Comparison of ENCODE assay signal across 8 cellular contexts in genomic region chr17:39737761-39738567, GRCh38. TPM values are rescaled to one million over a fixed set of nuclear protein-coding genes. Genes with fewer than 3 reads are reported as not detected.
DNase-seq lines count a peak whose midpoint lies in the region; ATAC-seq and TF ChIP-seq lines count a peak whose summit lies in the region.

GRB7 (plus strand) TSS chr17:39737938; CDS start chr17:39742302, 4,364 bp downstream.

- H3K4me1 ChIP-seq in CD8-positive, alpha-beta T cell (ENCODE audit: insufficient read depth, low read length), result peaks cover 10% of the 10 kb centered on the region
- H3K4me1 ChIP-seq in body of pancreas (peaks cover 45% of the 10 kb centered on the region), upper lobe of right lung (peaks cover 14% of the 10 kb centered on the region), gastroesophageal sphincter (peaks cover 0 to 34% (median 23%) of the 10 kb centered on the region in 3 donors)

- H3K36me3 ChIP-seq in CD8-positive, alpha-beta T cell (ENCODE audit: insufficient read depth, low read length), result no peaks in the 10 kb centered on the region
- H3K36me3 ChIP-seq in body of pancreas (replicated peaks in 1 of 2; ENCODE audit: insufficient read depth in 1 of 2, low read depth in 2 of 2) (peaks cover 2 to 4% of the 10 kb centered on the region in 2 donors), upper lobe of right lung (peaks cover 4% of the 10 kb centered on the region), gastroesophageal sphincter (no peaks in the 10 kb centered on the region)

- ATAC-seq in CD8-positive, alpha-beta T cell, result no peak
- ATAC-seq in body of pancreas (peak; percentile 77), upper lobe of right lung (peak; percentile 75), gastroesophageal sphincter (no peak)

- peak within 1 kb of the TSS; percentile 78 for H3K4me3 Mint-ChIP-seq in CD8-positive, alpha-beta T cell

- peak within 1 kb of the TSS; percentile 38 for H3K27ac Mint-ChIP-seq in CD8-positive, alpha-beta T cell

- H3K4me3 ChIP-seq in CD8-positive, alpha-beta T cell (ENCODE audit: low read depth, low read length), result peak within 1 kb of the TSS; percentile 11
- H3K4me3 ChIP-seq in body of pancreas, result peak within 1 kb of the TSS; percentile 18 to 64
- peak within 1 kb of the TSS; percentile 53 for H3K4me3 ChIP-seq in upper lobe of right lung
- peak within 1 kb of the TSS in 1 of 2 donors; percentile 37 for H3K4me3 ChIP-seq in gastroesophageal sphincter

- DNase-seq in CD8-positive, alpha-beta T cell, result no peak
- DNase-seq in NCI-H146 treated with DMSO at 0.1 percent for 48 hours (lab: John Stamatoyannopoulos, UW; ENCODE audit: unreplicated experiment) (peak; percentile 61), body of pancreas (peak; percentile 93 to 97 (median 94)), upper lobe of right lung (peak; percentile 91), GM10266 (ENCODE audit: extremely low spot score) (no peak)
- DNase-seq in activated CD4-positive, alpha-beta T cell treated with anti-CD3 and anti-CD28 coated beads for 1 hour, result no peak

- H3K27me3 ChIP-seq in CD8-positive, alpha-beta T cell (ENCODE audit: insufficient read depth, low read length), result no peaks in the 10 kb centered on the region
- H3K27me3 ChIP-seq in body of pancreas (no peaks in the 10 kb centered on the region), layer of hippocampus (ENCODE audit: control insufficient read depth, insufficient read depth, low read length) (peaks cover 35% of the 10 kb centered on the region), upper lobe of right lung (peaks cover 32% of the 10 kb centered on the region), gastroesophageal sphincter (peaks cover 76% of the 10 kb centered on the region)

- WGBS in body of pancreas, 2 donors, result 3 to 4% methylated on average over 20 to 34 of the region's 34 CpGs
- WGBS in gastroesophageal sphincter (ENCODE audit: low coverage in 1 of 2), 2 donors, result 7% methylated on average over 3 of the region's 34 CpGs; no CpG with 5 or more reads in 1 of the 2 donors

- TF ChIP-seq CTCF in CD8-positive, alpha-beta T cell (IDR thresholded peaks at IDR 0.05), result no peak
- TF ChIP-seq CTCF in body of pancreas (IDR thresholded peaks at IDR 0.05) (no peak), upper lobe of right lung (IDR thresholded peaks at IDR 0.05) (no peak), GM10266 (IDR thresholded peaks at IDR 0.05; ENCODE audit: control insufficient read depth, insufficient read depth, low read depth, missing control alignments) (no peak), gastroesophageal sphincter (IDR thresholded peaks at IDR 0.05) (no peak)

- peaks cover 8% of the 10 kb centered on the region for H3K4me1 Mint-ChIP-seq in CD8-positive, alpha-beta T cell (ENCODE audit: low read depth)

- no peak for TF ChIP-seq EP300 in gastroesophageal sphincter (IDR thresholded peaks at IDR 0.05)

- H3K9me3 Mint-ChIP-seq in CD8-positive, alpha-beta T cell, result no peaks in the 10 kb centered on the region

- H3K36me3 Mint-ChIP-seq in CD8-positive, alpha-beta T cell, result no peaks in the 10 kb centered on the region

- no peak within 1 kb of the TSS for H3K27ac ChIP-seq in CD8-positive, alpha-beta T cell (ENCODE audit: low read depth, low read length)
- peak within 1 kb of the TSS; percentile 95 to 99 (median 98) for H3K27ac ChIP-seq in body of pancreas
- H3K27ac ChIP-seq in layer of hippocampus (ENCODE audit: low read depth, low read length), result peak within 1 kb of the TSS; percentile 10
- H3K27ac ChIP-seq in upper lobe of right lung, result peak within 1 kb of the TSS; percentile 74
- no peak within 1 kb of the TSS for H3K27ac ChIP-seq in gastroesophageal sphincter

- CTCF ChIA-PET in CD8-positive, alpha-beta T cell (lab: Charles Lee), result interaction anchor here (0.6 kb wide), 1 partner anchor 149 kb away, joined by 3 read pairs; no protein-coding TSS in a partner anchor

- intact Hi-C loops in CD8-positive, alpha-beta T cell (cut with DNase I, micrococcal nuclease), result no loop called here
- intact Hi-C loops in body of pancreas (cut with DNase I) (no loop called here), upper lobe of right lung (cut with DNase I) (no loop called here)

- POLR2A ChIA-PET in CD8-positive, alpha-beta T cell (lab: Charles Lee), result no interaction called here

- H3K27me3 Mint-ChIP-seq in CD8-positive, alpha-beta T cell (ENCODE audit: low read depth), result peaks cover 20% of the 10 kb centered on the region

- H3K9me3 ChIP-seq in CD8-positive, alpha-beta T cell (ENCODE audit: low read length), result no peaks in the 10 kb centered on the region
- H3K9me3 ChIP-seq in body of pancreas (no peaks in the 10 kb centered on the region), upper lobe of right lung (no peaks in the 10 kb centered on the region), gastroesophageal sphincter (no peaks in the 10 kb centered on the region)

- TF ChIP-seq POLR2A in body of pancreas (IDR thresholded peaks at IDR 0.05) (peak; percentile 83 to 93 (median 91)), gastroesophageal sphincter (IDR thresholded peaks at IDR 0.05) (no peak)

RNA-seq across cellular contexts. Expression of gene GRB7, which starts in this region (rescaled TPM):
- not detected for total RNA-seq in CD8-positive, alpha-beta T cell
- total RNA-seq in body of pancreas (10 to 100 TPM; 25.4 to 39.9 TPM), upper lobe of right lung (25.0 TPM), gastroesophageal sphincter (1 to 10 TPM in 1 of 4 donors, under 1 TPM in 1, not detected in 2; 0.85 to 5.8 TPM)

Comparison
In these comparisons a context has a peak if more than half of its experiments do, and no peak if none do; other contexts are left out.
1. ATAC-seq: peak in body of pancreas (single experiment) and upper lobe of right lung (single experiment); none in CD8-positive, alpha-beta T cell (single experiment) and gastroesophageal sphincter (single experiment).
2. DNase-seq: peak in NCI-H146 treated with DMSO at 0.1 percent for 48 hours (single experiment), body of pancreas (4 of 4) and upper lobe of right lung (single experiment); none in CD8-positive, alpha-beta T cell (0 of 7), GM10266 (single experiment) and activated CD4-positive, alpha-beta T cell treated with anti-CD3 and anti-CD28 coated beads for 1 hour (single experiment).
3. H3K27ac ChIP-seq: peak in body of pancreas (4 of 4), layer of hippocampus (single experiment) and upper lobe of right lung (single experiment); none in CD8-positive, alpha-beta T cell (single experiment) and gastroesophageal sphincter (0 of 4).
4. POLR2A ChIP-seq: peak in body of pancreas (3 of 3); none in gastroesophageal sphincter (0 of 2).